Comparison of ENCODE assay signal across 1 cellular context in the genomic region with DNA sequence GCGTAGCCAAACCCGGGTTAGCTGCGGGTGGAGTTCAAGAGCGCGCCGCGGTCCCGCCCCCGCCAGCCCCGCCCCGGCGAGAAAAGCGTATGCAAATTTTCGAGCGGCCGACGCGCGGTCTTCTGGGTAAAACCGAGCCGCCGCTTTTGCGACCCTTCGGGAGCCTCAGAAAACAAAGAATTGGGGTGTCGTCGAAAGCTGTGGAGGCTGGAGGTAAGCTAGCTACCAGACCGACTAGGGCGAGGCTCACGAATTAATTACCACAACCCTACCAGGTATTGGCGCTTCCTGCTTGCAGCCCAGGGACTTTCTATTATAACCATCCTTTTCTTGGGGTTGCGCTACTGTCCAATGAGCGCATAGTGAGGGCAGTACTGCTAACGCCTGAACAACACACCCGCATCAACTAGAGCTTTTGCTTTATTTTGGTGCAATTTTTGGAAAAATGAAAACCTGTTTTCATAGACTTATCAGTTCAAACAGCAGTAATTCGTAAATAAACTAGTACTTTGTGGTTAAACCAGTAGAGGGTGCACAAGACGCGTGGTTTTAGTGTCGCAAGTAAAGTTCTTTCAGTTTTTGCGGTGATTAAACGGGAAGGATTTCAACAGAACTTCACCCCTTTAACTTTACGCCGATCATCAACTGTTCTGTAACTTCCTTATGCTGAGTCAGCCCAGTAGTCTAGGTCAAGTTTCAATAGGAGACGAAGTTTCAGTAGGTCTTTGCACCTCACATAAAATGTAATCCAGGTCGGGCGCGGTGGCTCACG.
TF ChIP-seq lines count a peak whose summit lies in the region.

TSS of gene RNU4ATAC (plus strand) at position 318 of the 772 bp plus-strand sequence.

TF ChIP-seq in Ishikawa, 13 proteins besides CTCF, POLR2A, EP300 and RAD21:
- TF ChIP-seq REST (IDR thresholded peaks at IDR 0.05; ENCODE audit: low read depth) (no peak; the same call in 1 of the 2 replicates), NFIC (IDR thresholded peaks at IDR 0.05) (peak; percentile 67), ZBTB7A (IDR thresholded peaks at IDR 0.05; ENCODE audit: low read depth) (no peak), CREB1 (IDR thresholded peaks at IDR 0.05; ENCODE audit: low read depth) (no peak), EGR1 (IDR thresholded peaks at IDR 0.05) (no peak), YY1 (IDR thresholded peaks at IDR 0.05; ENCODE audit: low read depth) (peak; percentile 62; the same call in 1 of the 2 replicates), TCF12 (IDR thresholded peaks at IDR 0.05; ENCODE audit: low read depth) (peak; percentile 85), CEBPB (IDR thresholded peaks at IDR 0.05) (peak; percentile 86), TAF1 (IDR thresholded peaks at IDR 0.05; ENCODE audit: low read depth) (no peak; the same call in 1 of the 2 replicates), FOXM1 (IDR thresholded peaks at IDR 0.05; ENCODE audit: borderline replicate concordance, low read depth) (peak; percentile 70; the same call in 1 of the 2 replicates), TEAD4 (IDR thresholded peaks at IDR 0.05) (peak; percentile 52)
- TF ChIP-seq, protein P1, sequence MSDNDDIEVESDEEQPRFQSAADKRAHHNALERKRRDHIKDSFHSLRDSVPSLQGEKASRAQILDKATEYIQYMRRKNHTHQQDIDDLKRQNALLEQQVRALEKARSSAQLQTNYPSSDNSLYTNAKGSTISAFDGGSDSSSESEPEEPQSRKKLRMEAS (IDR thresholded peaks at IDR 0.05): peak; percentile 57
- TF ChIP-seq, protein P2, sequence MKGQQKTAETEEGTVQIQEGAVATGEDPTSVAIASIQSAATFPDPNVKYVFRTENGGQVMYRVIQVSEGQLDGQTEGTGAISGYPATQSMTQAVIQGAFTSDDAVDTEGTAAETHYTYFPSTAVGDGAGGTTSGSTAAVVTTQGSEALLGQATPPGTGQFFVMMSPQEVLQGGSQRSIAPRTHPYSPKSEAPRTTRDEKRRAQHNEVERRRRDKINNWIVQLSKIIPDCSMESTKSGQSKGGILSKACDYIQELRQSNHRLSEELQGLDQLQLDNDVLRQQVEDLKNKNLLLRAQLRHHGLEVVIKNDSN (IDR thresholded peaks at IDR 0.05): peak; percentile 11
